7 cellular contexts compared by ENCODE assay signal in genomic region chr17:64773836-64774761, GRCh38.
DNase-seq lines count a peak whose midpoint lies in the region; ATAC-seq and TF ChIP-seq lines count a peak whose summit lies in the region.

No MANE protein-coding gene starts in this region.

- H3K27me3 Mint-ChIP-seq in CD8-positive, alpha-beta memory T cell: peaks cover 0 to 2% of the 10 kb centered on the region in 2 donors

- POLR2A ChIA-PET in CD8-positive, alpha-beta memory T cell (lab: Charles Lee): no interaction called here

- peak; percentile 54 for TF ChIP-seq CTCF in GM12864 (IDR thresholded peaks at IDR 0.05; ENCODE audit: low read depth, low read length, missing control alignments)

- H3K4me3 Mint-ChIP-seq in CD8-positive, alpha-beta memory T cell: no peak overlapping the region

- no peak for ATAC-seq in GM21447 (IDR thresholded peaks at IDR 0.05; ENCODE audit: unreplicated experiment)

- peaks cover 0 to 8% (median 5%) of the 10 kb centered on the region in 3 donors for H3K36me3 Mint-ChIP-seq in CD8-positive, alpha-beta memory T cell

- WGBS in iPS DF 6.9 (ENCODE audit: insufficient coverage, insufficient read length): no CpG with 5 or more reads among the region's 18 CpGs

- H3K27me3 ChIP-seq in iPS DF 6.9 (ENCODE audit: control insufficient read depth, insufficient read depth, low read length): peaks cover 16% of the 10 kb centered on the region
- no peaks in the 10 kb centered on the region for H3K27me3 ChIP-seq in CD8-positive, alpha-beta memory T cell (ENCODE audit: insufficient read depth, low read length, poor library complexity, severe bottlenecking)

- H3K27ac ChIP-seq in iPS DF 6.9 (ENCODE audit: low read length): no peak overlapping the region
- H3K27ac ChIP-seq in CD8-positive, alpha-beta memory T cell (ENCODE audit: low read depth, low read length): no peak overlapping the region

- no peaks in the 10 kb centered on the region for H3K36me3 ChIP-seq in iPS DF 6.9 (ENCODE audit: control insufficient read depth, insufficient read depth, low read length)
- no peaks in the 10 kb centered on the region for H3K36me3 ChIP-seq in CD8-positive, alpha-beta memory T cell (ENCODE audit: insufficient read depth, low read length)

- DNase-seq in GM12864 (ENCODE audit: low read depth) (no peak), LHCN-M2 (ENCODE audit: low read depth) (peak; percentile 55), SW 1271 (lab: John Stamatoyannopoulos, UW) (peak; percentile 43 to 63), iPS DF 6.9 (ENCODE audit: low read depth, low spot score) (no peak), inferior parietal cortex (ENCODE audit: extremely low spot score) (no peak)
- no peak for DNase-seq in CD8-positive, alpha-beta memory T cell

- CTCF ChIA-PET in CD8-positive, alpha-beta memory T cell (lab: Charles Lee): no interaction called here

- H3K4me1 Mint-ChIP-seq in CD8-positive, alpha-beta memory T cell: peaks cover 9 to 24% (median 12%) of the 10 kb centered on the region in 3 donors

- H3K4me1 ChIP-seq in iPS DF 6.9 (ENCODE audit: control insufficient read depth, insufficient read depth, low read length): peaks cover 1% of the 10 kb centered on the region; the same call in 1 of the 2 replicates
- H3K4me1 ChIP-seq in CD8-positive, alpha-beta memory T cell (ENCODE audit: insufficient read depth, low read length): peaks cover 12% of the 10 kb centered on the region

- no peaks in the 10 kb centered on the region for H3K9me3 ChIP-seq in iPS DF 6.9 (ENCODE audit: control insufficient read depth, insufficient read depth, low read length)
- no peaks in the 10 kb centered on the region for H3K9me3 ChIP-seq in CD8-positive, alpha-beta memory T cell (ENCODE audit: low read length)

- H3K4me3 ChIP-seq in GM12864 (ENCODE audit: low read depth, low read length) (peak overlapping the region; percentile 48), iPS DF 6.9 (ENCODE audit: low read length) (peak overlapping the region; percentile 17; the same call in 1 of the 2 replicates)
- no peak overlapping the region for H3K4me3 ChIP-seq in CD8-positive, alpha-beta memory T cell (ENCODE audit: low read length)

- H3K27ac Mint-ChIP-seq in CD8-positive, alpha-beta memory T cell: no peak overlapping the region

- no peaks in the 10 kb centered on the region for H3K9me3 Mint-ChIP-seq in CD8-positive, alpha-beta memory T cell

Comparison
In these comparisons a context has a peak if more than half of its experiments do, and no peak if none do; other contexts are left out.
1. DNase-seq: peak in LHCN-M2 (single experiment) and SW 1271 (2 of 2); none in GM12864 (single experiment), iPS DF 6.9 (single experiment), CD8-positive, alpha-beta memory T cell (0 of 5) and inferior parietal cortex (single experiment).